Comparison of ENCODE assay signal across 1 cellular context in genomic region chr3:183635431-183636220, GRCh38.
A peak's percentile ranks its signal among the peaks of the same experiment; 100 is the strongest.
TF ChIP-seq lines count a peak whose summit lies in the region.

Gene KLHL24, plus strand, starts transcription at chr3:183635623. Its CDS starts 14,734 bp downstream, at chr3:183650357.

TF ChIP-seq in K562, 482 proteins besides CTCF, POLR2A, EP300 and RAD21 (continued from another document and continues in another):
- TF ChIP-seq CCNT2 (IDR thresholded peaks at IDR 0.05; ENCODE audit: borderline replicate concordance, extremely low read depth, insufficient read length, low read depth, low read length), result peak; percentile 31
- no peak for TF ChIP-seq NONO (IDR thresholded peaks at IDR 0.05; ENCODE audit: low read depth in 2 of 2, low read length in 1 of 2)
- no peak for TF ChIP-seq GATAD2A (IDR thresholded peaks at IDR 0.05)
- no peak for TF ChIP-seq MTF1 (CRISPR knock-in tag; IDR thresholded peaks at IDR 0.05; ENCODE audit: borderline replicate concordance)
- TF ChIP-seq USF2 (CRISPR knock-in tag; IDR thresholded peaks at IDR 0.05), result peak; percentile 88
- TF ChIP-seq MAFK (IDR thresholded peaks at IDR 0.05; ENCODE audit: low read length), result no peak
- TF ChIP-seq ZFP91 (CRISPR knock-in tag; IDR thresholded peaks at IDR 0.05), result no peak
- TF ChIP-seq ZNF347 (CRISPR knock-in tag; IDR thresholded peaks at IDR 0.05; ENCODE audit: low read depth), result no peak
- TF ChIP-seq SAFB (IDR thresholded peaks at IDR 0.05; ENCODE audit: borderline replicate concordance, low read depth, low read length), result no peak
- no peak for TF ChIP-seq PHB2 (IDR thresholded peaks at IDR 0.05; ENCODE audit: low read depth)
- no peak for TF ChIP-seq ZNF668 (CRISPR knock-in tag; IDR thresholded peaks at IDR 0.05)
- TF ChIP-seq EHMT2 (IDR thresholded peaks at IDR 0.05), result no peak
- no peak for TF ChIP-seq MLX (CRISPR knock-in tag; conservative IDR thresholded peaks at IDR 0.05)
- TF ChIP-seq NFE2 (IDR thresholded peaks at IDR 0.05; ENCODE audit: low read depth), result no peak
- no peak for TF ChIP-seq SMAD2 (IDR thresholded peaks at IDR 0.05; ENCODE audit: low read depth, low read length)
- no peak for TF ChIP-seq NCOA1 (IDR thresholded peaks at IDR 0.05; ENCODE audit: low read depth)
- no peak for TF ChIP-seq MIER1 (IDR thresholded peaks at IDR 0.05; ENCODE audit: low read depth)
- no peak for TF ChIP-seq COPS2 (conservative IDR thresholded peaks at IDR 0.05)
- TF ChIP-seq ZNF384 (IDR thresholded peaks at IDR 0.05; ENCODE audit: low read depth, low read length), result no peak
- no peak for TF ChIP-seq THAP12 (CRISPR knock-in tag; IDR thresholded peaks at IDR 0.05)
- TF ChIP-seq RBBP5 (IDR thresholded peaks at IDR 0.05; ENCODE audit: borderline replicate concordance, insufficient read depth, low read length, poor library complexity, severe bottlenecking), result peak; percentile 80
- no peak for TF ChIP-seq RBM39 (optimal IDR thresholded peaks at IDR 0.05; ENCODE audit: low read depth, low read length)
- no peak for TF ChIP-seq ZNF133 (CRISPR knock-in tag; IDR thresholded peaks at IDR 0.05)
- TF ChIP-seq TEAD4 (IDR thresholded peaks at IDR 0.05; ENCODE audit: low read length), result 0 out of 2 replicates have a peak, but pooled peaks have one; percentile 17
- no peak for TF ChIP-seq TEAD4 (CRISPR knock-in tag; IDR thresholded peaks at IDR 0.05; ENCODE audit: borderline replicate concordance)
- no peak for TF ChIP-seq MCM3 (IDR thresholded peaks at IDR 0.05)
- 0 out of 2 replicates have a peak, but pooled peaks have one; percentile 27 for TF ChIP-seq JUND (IDR thresholded peaks at IDR 0.05; ENCODE audit: borderline replicate concordance, low read depth, low read length)
- TF ChIP-seq JUND (tag; IDR thresholded peaks at IDR 0.05; ENCODE audit: borderline replicate concordance, low read depth, low read length), result no peak
- TF ChIP-seq ZBED1 (IDR thresholded peaks at IDR 0.05), result no peak
- TF ChIP-seq ARNT (IDR thresholded peaks at IDR 0.05), result no peak
- TF ChIP-seq KLF13 (tag; IDR thresholded peaks at IDR 0.05; ENCODE audit: borderline replicate concordance, low read depth), result no peak
- TF ChIP-seq ZNF431 (CRISPR knock-in tag; IDR thresholded peaks at IDR 0.05), result no peak
- TF ChIP-seq MCM2 (IDR thresholded peaks at IDR 0.05; ENCODE audit: low read depth), result no peak
- no peak for TF ChIP-seq CREB5 (CRISPR knock-in tag; IDR thresholded peaks at IDR 0.05)
- no peak for TF ChIP-seq STAT6 (CRISPR knock-in tag; IDR thresholded peaks at IDR 0.05)
- TF ChIP-seq CTCFL (IDR thresholded peaks at IDR 0.05; ENCODE audit: borderline replicate concordance, insufficient read depth, low read depth, low read length, poor library complexity, severe bottlenecking), result no peak
- no peak; the same call in 1 of the 2 replicates for TF ChIP-seq ETV5 (CRISPR knock-in tag; IDR thresholded peaks at IDR 0.05; ENCODE audit: low read depth)
- TF ChIP-seq GMEB1 (CRISPR knock-in tag; IDR thresholded peaks at IDR 0.05), result no peak
- no peak for TF ChIP-seq HMG20B (CRISPR knock-in tag; IDR thresholded peaks at IDR 0.05)
- peak; percentile 82 to 84 for TF ChIP-seq NRF1 (conservative IDR thresholded peaks at IDR 0.05 in 1 of 2, IDR thresholded peaks at IDR 0.05 in 1 of 2)
- no peak for TF ChIP-seq ZNF639 (CRISPR knock-in tag; conservative IDR thresholded peaks at IDR 0.05 in 1 of 2, IDR thresholded peaks at IDR 0.05 in 1 of 2)
- TF ChIP-seq TCF3 (CRISPR knock-in tag; IDR thresholded peaks at IDR 0.05), result peak; percentile 10; the same call in 1 of the 2 replicates
- no peak for TF ChIP-seq ZSCAN32 (CRISPR knock-in tag; IDR thresholded peaks at IDR 0.05)
- TF ChIP-seq ZNF143 (CRISPR knock-in tag; IDR thresholded peaks at IDR 0.05), result peak; percentile 91
- TF ChIP-seq KLF1 (tag; IDR thresholded peaks at IDR 0.05), result no peak
- TF ChIP-seq SRSF1 (IDR thresholded peaks at IDR 0.05; ENCODE audit: low read depth, low read length), result no peak
- TF ChIP-seq CHD1 (IDR thresholded peaks at IDR 0.05; ENCODE audit: low read length), result peak; percentile 69
- no peak for TF ChIP-seq SMARCB1 (IDR thresholded peaks at IDR 0.05; ENCODE audit: insufficient read length, low read depth)
- no peak for TF ChIP-seq ARID1B (IDR thresholded peaks at IDR 0.05)
- TF ChIP-seq MCM5 (IDR thresholded peaks at IDR 0.05; ENCODE audit: low read depth), result no peak
- TF ChIP-seq MYNN (IDR thresholded peaks at IDR 0.05), result no peak
- no peak for TF ChIP-seq MYNN (CRISPR knock-in tag; IDR thresholded peaks at IDR 0.05)
